In genomic region chr2:32009479-32010256, GRCh38 we compare ENCODE assay signal across 8 cellular contexts. TPM values are rescaled to one million over a fixed set of nuclear protein-coding genes. Genes with fewer than 3 reads are reported as not detected.
DNase-seq lines count a peak whose midpoint lies in the region; ATAC-seq and TF ChIP-seq lines count a peak whose summit lies in the region.

No MANE protein-coding gene starts in this region.

- H3K4me3 ChIP-seq in GM12875 (ENCODE audit: low read depth, low read length) (peak overlapping the region; percentile 97), GM23248 (peak overlapping the region; percentile 92), endocrine pancreas (ENCODE audit: control insufficient read depth, insufficient read depth, low read length) (peak overlapping the region; percentile 79)

- H3K79me2 ChIP-seq in GM23248 (ENCODE audit: insufficient read depth): peaks cover 49% of the 10 kb centered on the region

- no peak for TF ChIP-seq CTCF in GM12875 (IDR thresholded peaks at IDR 0.05; ENCODE audit: borderline replicate concordance, insufficient read depth, low read depth, low read length)

- peak overlapping the region; percentile 88 for H3K4me3 Mint-ChIP-seq in stimulated activated effector memory CD8-positive, alpha-beta T cell treated with anti-CD3 and anti-CD28 coated beads, Interleukin-12 subunit alpha, Interleukin-12 subunit beta, amount 100 ng/mL, for 72 hours

- 1 to 2% methylated on average over 40 to 48 of the region's 92 CpGs for WGBS in GM23248 (ENCODE audit: low coverage in 1 of 2, low lambda C conversion rate in 2 of 2, missing lambda C conversion rate in 2 of 2), 2 experiments

- H3K9me2 ChIP-seq in GM23248 (ENCODE audit: insufficient read depth): no peaks in the 10 kb centered on the region

- H3K36me3 ChIP-seq in GM23248 (ENCODE audit: low read depth) (no peaks in the 10 kb centered on the region), endocrine pancreas (ENCODE audit: control insufficient read depth, insufficient read depth, low read length) (no peaks in the 10 kb centered on the region)

- DNase-seq in GM23248 (peak; percentile 72), M059J (ENCODE audit: low read depth) (peak; percentile 33), midbrain (lab: John Stamatoyannopoulos, UW) (peak; percentile 12), middle frontal gyrus (ENCODE audit: extremely low spot score, low spot score) (no peak)
- peak; percentile 1 to 13 for DNase-seq in activated CD8-positive, alpha-beta memory T cell treated with anti-CD3 and anti-CD28 coated beads for 4 hours (ENCODE audit: low read depth in 2 of 2)
- DNase-seq in stimulated activated effector memory CD8-positive, alpha-beta T cell treated with anti-CD3 and anti-CD28 coated beads, Interleukin-12 subunit alpha, Interleukin-12 subunit beta, amount 100 ng/mL, for 72 hours (ENCODE audit: low spot score in 2 of 2): peak; percentile 28 to 81

- H3K4me2 ChIP-seq in GM23248 (ENCODE audit: unreplicated experiment): peak overlapping the region; percentile 97

- peaks cover 22% of the 10 kb centered on the region for H3K36me3 Mint-ChIP-seq in stimulated activated effector memory CD8-positive, alpha-beta T cell treated with anti-CD3 and anti-CD28 coated beads, Interleukin-12 subunit alpha, Interleukin-12 subunit beta, amount 100 ng/mL, for 72 hours

- H3K9ac ChIP-seq in GM23248: peak overlapping the region; percentile 80
- H3K9ac ChIP-seq in endocrine pancreas (ENCODE audit: control insufficient read depth, insufficient read depth, low read length): peak overlapping the region; percentile 97

- peak overlapping the region; percentile 70 for H3K27ac ChIP-seq in GM23248

- peaks cover 38% of the 10 kb centered on the region for H3K4me1 Mint-ChIP-seq in stimulated activated effector memory CD8-positive, alpha-beta T cell treated with anti-CD3 and anti-CD28 coated beads, Interleukin-12 subunit alpha, Interleukin-12 subunit beta, amount 100 ng/mL, for 72 hours

- peak overlapping the region; percentile 68 for H2AFZ ChIP-seq in GM23248

- no peaks in the 10 kb centered on the region for H3K9me3 ChIP-seq in GM23248 (ENCODE audit: low read depth)
- no peaks in the 10 kb centered on the region for H3K9me3 ChIP-seq in endocrine pancreas (ENCODE audit: control insufficient read depth, low read length)

- in situ Hi-C loops in GM23248 (cut with MboI): no loop called here

- H3K27me3 ChIP-seq in GM23248 (replicated peaks; ENCODE audit: insufficient read depth): no peaks in the 10 kb centered on the region
- H3K27me3 ChIP-seq in endocrine pancreas (ENCODE audit: control insufficient read depth, insufficient read depth, low read length): no peaks in the 10 kb centered on the region

- 0 out of 2 replicates have a peak, but pooled peaks cover 4% of the 10 kb centered on the region for H4K20me1 ChIP-seq in GM23248 (ENCODE audit: insufficient read depth)

- peak; percentile 42 for ATAC-seq in stimulated activated effector memory CD8-positive, alpha-beta T cell treated with anti-CD3 and anti-CD28 coated beads, Interleukin-12 subunit alpha, Interleukin-12 subunit beta, amount 100 ng/mL, for 72 hours

- H3K4me1 ChIP-seq in GM23248 (ENCODE audit: insufficient read depth) (peaks cover 23% of the 10 kb centered on the region), endocrine pancreas (ENCODE audit: control insufficient read depth, insufficient read depth, low read length) (peaks cover 11% of the 10 kb centered on the region)

- no peaks in the 10 kb centered on the region for H3K9me3 Mint-ChIP-seq in stimulated activated effector memory CD8-positive, alpha-beta T cell treated with anti-CD3 and anti-CD28 coated beads, Interleukin-12 subunit alpha, Interleukin-12 subunit beta, amount 100 ng/mL, for 72 hours

- H3F3A ChIP-seq in GM23248 (ENCODE audit: insufficient read depth): peaks cover 28% of the 10 kb centered on the region

- H3K27ac Mint-ChIP-seq in stimulated activated effector memory CD8-positive, alpha-beta T cell treated with anti-CD3 and anti-CD28 coated beads, Interleukin-12 subunit alpha, Interleukin-12 subunit beta, amount 100 ng/mL, for 72 hours: peak overlapping the region; percentile 91

RNA-seq across cellular contexts. Expression of gene MEMO1, which starts 1.1 kb away (rescaled TPM):
- total RNA-seq in GM23248 (2014; rRNA removed; shearing (Covaris generic)): 29.8 and 46.3 TPM in 2 replicates
- 36.2 and 43.7 TPM in 2 replicates for polyA plus RNA-seq in GM23248 (2016; fragmentation: Nextera tagmentation; extraction: Ambion mirVana)
- total RNA-seq in M059J (2014; rRNA removed; shearing (Covaris generic)): 33.4 and 36.5 TPM in 2 replicates

RNA-seq across cellular contexts. Expression of gene DPY30, which starts 29.9 kb away (rescaled TPM):
- total RNA-seq in GM23248 (2014; rRNA removed; shearing (Covaris generic)): 57.8 and 65.6 TPM in 2 replicates
- polyA plus RNA-seq in GM23248 (2016; fragmentation: Nextera tagmentation; extraction: Ambion mirVana): 147 and 159 TPM in 2 replicates
- total RNA-seq in M059J (2014; rRNA removed; shearing (Covaris generic)): 110 and 133 TPM in 2 replicates

RNA-seq across cellular contexts. Expression of gene SPAST, which starts 53.7 kb away (rescaled TPM):
- total RNA-seq in GM23248 (2014; rRNA removed; shearing (Covaris generic)): 17.1 and 30.0 TPM in 2 replicates
- 5.5 and 6.6 TPM in 2 replicates for polyA plus RNA-seq in GM23248 (2016; fragmentation: Nextera tagmentation; extraction: Ambion mirVana)
- total RNA-seq in M059J (2014; rRNA removed; shearing (Covaris generic)): 11.4 and 13.9 TPM in 2 replicates
